1 cellular context compared by ENCODE assay signal in genomic region chr4:78862314-78862737, GRCh38.
TF ChIP-seq lines count a peak whose summit lies in the region.

No MANE protein-coding gene starts in this region.

TF ChIP-seq in HepG2, 621 proteins besides CTCF, POLR2A, EP300 and RAD21 (continued from another document and continues in another):
- peak; percentile 81 for TF ChIP-seq ZGPAT (CRISPR knock-in tag; IDR thresholded peaks at IDR 0.05)
- TF ChIP-seq HOXD1 (CRISPR knock-in tag; IDR thresholded peaks at IDR 0.05), result no peak
- TF ChIP-seq KAT2B (IDR thresholded peaks at IDR 0.05; ENCODE audit: borderline replicate concordance, low read depth, low read length), result no peak
- no peak for TF ChIP-seq ZNF253 (CRISPR knock-in tag; IDR thresholded peaks at IDR 0.05; ENCODE audit: borderline replicate concordance)
- no peak for TF ChIP-seq ZNF136 (CRISPR knock-in tag; IDR thresholded peaks at IDR 0.05; ENCODE audit: low read depth)
- TF ChIP-seq CERS6 (CRISPR knock-in tag; IDR thresholded peaks at IDR 0.05), result no peak
- TF ChIP-seq ZNF891 (CRISPR knock-in tag; IDR thresholded peaks at IDR 0.05), result no peak
- TF ChIP-seq HDAC2 (CRISPR knock-in tag; IDR thresholded peaks at IDR 0.05), result peak; percentile 75
- no peak for TF ChIP-seq ZNF382 (CRISPR knock-in tag; IDR thresholded peaks at IDR 0.05; ENCODE audit: borderline replicate concordance)
- TF ChIP-seq ZBTB37 (CRISPR knock-in tag; IDR thresholded peaks at IDR 0.05), result no peak
- TF ChIP-seq FOXA1 (IDR thresholded peaks at IDR 0.05), result no peak
- TF ChIP-seq FOXA1 (CRISPR knock-in tag; IDR thresholded peaks at IDR 0.05), result peak; percentile 55
- no peak for TF ChIP-seq THAP9 (CRISPR knock-in tag; IDR thresholded peaks at IDR 0.05; ENCODE audit: borderline replicate concordance)
- TF ChIP-seq CHD2 (IDR thresholded peaks at IDR 0.05; ENCODE audit: low read depth, low read length), result no peak
- TF ChIP-seq ZNF367 (CRISPR knock-in tag; IDR thresholded peaks at IDR 0.05; ENCODE audit: borderline replicate concordance), result no peak
- TF ChIP-seq ZNF282 (IDR thresholded peaks at IDR 0.05; ENCODE audit: partially characterized antibody), result no peak
- no peak for TF ChIP-seq ZNF691 (CRISPR knock-in tag; IDR thresholded peaks at IDR 0.05; ENCODE audit: borderline replicate concordance, low read depth)
- peak; percentile 96; the same call in 1 of the 2 replicates for TF ChIP-seq SETDB1 (CRISPR knock-in tag; IDR thresholded peaks at IDR 0.05; ENCODE audit: borderline replicate concordance)
- peak; percentile 95 for TF ChIP-seq CEBPG (CRISPR knock-in tag; IDR thresholded peaks at IDR 0.05)
- no peak for TF ChIP-seq ZNF704 (CRISPR knock-in tag; IDR thresholded peaks at IDR 0.05; ENCODE audit: borderline replicate concordance)
- TF ChIP-seq HHEX (CRISPR knock-in tag; IDR thresholded peaks at IDR 0.05), result peak; percentile 73; the same call in 1 of the 2 replicates
- TF ChIP-seq ZNF879 (CRISPR knock-in tag; IDR thresholded peaks at IDR 0.05), result no peak
- TF ChIP-seq TOE1 (CRISPR knock-in tag; IDR thresholded peaks at IDR 0.05), result no peak
- peak; percentile 88 for TF ChIP-seq GATAD2A (CRISPR knock-in tag; IDR thresholded peaks at IDR 0.05)
- no peak for TF ChIP-seq ZNF101 (CRISPR knock-in tag; IDR thresholded peaks at IDR 0.05; ENCODE audit: borderline replicate concordance, low read depth)
- no peak for TF ChIP-seq ZNF569 (CRISPR knock-in tag; IDR thresholded peaks at IDR 0.05; ENCODE audit: borderline replicate concordance)
- TF ChIP-seq CREB3 (CRISPR knock-in tag; IDR thresholded peaks at IDR 0.05), result no peak
- TF ChIP-seq ZNF234 (CRISPR knock-in tag; conservative IDR thresholded peaks at IDR 0.05), result no peak
- no peak for TF ChIP-seq ZNF530 (CRISPR knock-in tag; IDR thresholded peaks at IDR 0.05; ENCODE audit: low read depth)
- TF ChIP-seq TFAP4 (IDR thresholded peaks at IDR 0.05; ENCODE audit: borderline replicate concordance, low read depth), result no peak
- no peak for TF ChIP-seq ATF1 (CRISPR knock-in tag; IDR thresholded peaks at IDR 0.05)
- TF ChIP-seq FOXM1 (CRISPR knock-in tag; IDR thresholded peaks at IDR 0.05), result no peak
- TF ChIP-seq ZNF180 (CRISPR knock-in tag; IDR thresholded peaks at IDR 0.05; ENCODE audit: borderline replicate concordance, low read depth), result no peak
- TF ChIP-seq ZNF597 (CRISPR knock-in tag; IDR thresholded peaks at IDR 0.05), result no peak
- TF ChIP-seq TCF7L2 (IDR thresholded peaks at IDR 0.05; ENCODE audit: low read depth, low read length), result no peak
- TF ChIP-seq ZFP36 (IDR thresholded peaks at IDR 0.05; ENCODE audit: borderline replicate concordance, low read depth, low read length, partially characterized antibody), result peak; percentile 100
- no peak for TF ChIP-seq RBAK (CRISPR knock-in tag; IDR thresholded peaks at IDR 0.05)
- no peak for TF ChIP-seq SRSF1 (optimal IDR thresholded peaks at IDR 0.05; ENCODE audit: low read depth, low read length)
- TF ChIP-seq ZMYM4 (CRISPR knock-in tag; IDR thresholded peaks at IDR 0.05), result peak; percentile 87
- no peak for TF ChIP-seq ZNF263 (CRISPR knock-in tag; IDR thresholded peaks at IDR 0.05)
- TF ChIP-seq SNAI1 (CRISPR knock-in tag; IDR thresholded peaks at IDR 0.05; ENCODE audit: borderline replicate concordance), result no peak
- TF ChIP-seq RNF2 (conservative IDR thresholded peaks at IDR 0.05; ENCODE audit: low read depth), result no peak
- no peak for TF ChIP-seq ZNF674 (CRISPR knock-in tag; IDR thresholded peaks at IDR 0.05; ENCODE audit: low read depth)
- TF ChIP-seq ZSCAN12 (CRISPR knock-in tag; IDR thresholded peaks at IDR 0.05), result no peak
- TF ChIP-seq CENPBD1 (CRISPR knock-in tag; IDR thresholded peaks at IDR 0.05; ENCODE audit: borderline replicate concordance, low read depth), result no peak
- TF ChIP-seq ZNF784 (CRISPR knock-in tag; IDR thresholded peaks at IDR 0.05; ENCODE audit: borderline replicate concordance), result no peak
- TF ChIP-seq SOX5 (CRISPR knock-in tag; IDR thresholded peaks at IDR 0.05; ENCODE audit: borderline replicate concordance), result peak; percentile 91
- peak; percentile 45; the same call in 1 of the 2 replicates for TF ChIP-seq TBX3 (IDR thresholded peaks at IDR 0.05; ENCODE audit: borderline replicate concordance)
- peak; percentile 31; the same call in 1 of the 2 replicates for TF ChIP-seq PATZ1 (CRISPR knock-in tag; IDR thresholded peaks at IDR 0.05)
- no peak for TF ChIP-seq MLX (CRISPR knock-in tag; IDR thresholded peaks at IDR 0.05)
- peak; percentile 68; the same call in 1 of the 2 replicates for TF ChIP-seq ZNF580 (CRISPR knock-in tag; IDR thresholded peaks at IDR 0.05; ENCODE audit: borderline replicate concordance, low read depth)
